8 cellular contexts compared by ENCODE assay signal in the genomic region with DNA sequence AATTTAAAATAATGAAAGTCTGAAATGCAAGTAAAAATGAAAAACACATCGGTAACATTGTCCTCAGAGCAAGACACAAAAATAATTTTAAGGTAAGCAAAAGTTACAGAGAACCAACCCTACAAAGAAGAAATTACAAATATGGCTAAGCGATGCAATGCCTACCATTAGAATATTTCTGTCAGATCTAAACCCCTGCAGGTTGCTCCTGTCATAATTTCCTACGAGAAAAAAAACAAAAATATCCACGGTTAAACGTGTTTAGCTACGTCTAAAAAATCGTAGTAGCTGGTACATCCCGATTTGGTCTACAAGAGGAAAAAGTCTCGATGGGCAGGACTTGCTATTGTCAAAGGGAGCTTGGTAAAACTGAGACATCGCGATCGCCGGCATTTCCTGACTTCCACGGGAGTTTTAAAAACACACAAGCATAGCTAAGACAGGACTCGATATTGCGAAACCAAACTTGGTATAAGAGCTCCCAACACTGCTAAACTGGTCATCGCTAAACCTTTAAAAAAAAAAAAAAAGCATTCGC. TPM values are rescaled to one million over a fixed set of nuclear protein-coding genes. Genes with fewer than 3 reads are reported as not detected.
A peak's percentile ranks its signal among the peaks of the same experiment; 100 is the strongest.
DNase-seq lines count a peak whose midpoint lies in the region; ATAC-seq and TF ChIP-seq lines count a peak whose summit lies in the region.

No MANE protein-coding gene starts in this region.

- H3K4me1 ChIP-seq in left ventricle myocardium inferior, result peaks cover 45% of the 10 kb centered on the region
- peaks cover 25 to 38% (median 35%) of the 10 kb centered on the region in 3 donors for H3K4me1 ChIP-seq in skeletal muscle tissue (ENCODE audit: control insufficient read depth in 3 of 3, insufficient read depth in 3 of 3, low read length in 3 of 3)

- ATAC-seq in activated naive CD8-positive, alpha-beta T cell treated with anti-CD3 and anti-CD28 coated beads, Interleukin-2, amount 10 ng/mL, durations not matched to agents 7 days and 5 days (ENCODE audit: low read depth), result no peak
- no peak for ATAC-seq in GM18867 (IDR thresholded peaks at IDR 0.05; ENCODE audit: unreplicated experiment)

- no peak for TF ChIP-seq CTCF in GM06990 (IDR thresholded peaks at IDR 0.05; ENCODE audit: insufficient read depth, low read length, poor library complexity, severe bottlenecking)
- no peak for TF ChIP-seq CTCF in left ventricle myocardium inferior (IDR thresholded peaks at IDR 0.05; ENCODE audit: borderline replicate concordance)

- H3K36me3 Mint-ChIP-seq in activated naive CD8-positive, alpha-beta T cell treated with anti-CD3 and anti-CD28 coated beads, Interleukin-2, amount 10 ng/mL, durations not matched to agents 7 days and 5 days, result peaks cover 13% of the 10 kb centered on the region

- POLR2A ChIA-PET in activated naive CD8-positive, alpha-beta T cell treated with anti-CD3 and anti-CD28 coated beads, Interleukin-2, amount 10 ng/mL, durations not matched to agents 7 days and 5 days (lab: Charles Lee), result interaction anchor here (0.6 to 8.9 kb wide), 25 partner anchors 8 to 443 kb away, joined by 3 to 594 read pairs (median 6); a partner anchor contains a TSS

- H3K9me3 ChIP-seq in left ventricle myocardium inferior (replicated peaks), result no peaks in the 10 kb centered on the region
- H3K9me3 ChIP-seq in skeletal muscle tissue (ENCODE audit: control insufficient read depth in 3 of 3, low read length in 3 of 3), result no peaks in the 10 kb centered on the region

- no peaks in the 10 kb centered on the region for H3K36me3 ChIP-seq in GM06990 (ENCODE audit: control insufficient read depth, insufficient read depth, low read length)
- no peaks in the 10 kb centered on the region for H3K36me3 ChIP-seq in left ventricle myocardium inferior
- no peaks in the 10 kb centered on the region for H3K36me3 ChIP-seq in skeletal muscle tissue (ENCODE audit: control insufficient read depth in 3 of 3, insufficient read depth in 3 of 3, low read length in 3 of 3)

- no peaks in the 10 kb centered on the region for H3K27me3 ChIP-seq in GM06990 (replicated peaks; ENCODE audit: control insufficient read depth, insufficient read depth, low read length)
- peaks cover 90% of the 10 kb centered on the region for H3K27me3 ChIP-seq in left ventricle myocardium inferior (ENCODE audit: low read depth)
- H3K27me3 ChIP-seq in skeletal muscle tissue (ENCODE audit: control insufficient read depth in 3 of 3, insufficient read depth in 3 of 3, low read length in 3 of 3), result no peaks in the 10 kb centered on the region

- DNase-seq in GM06990 (ENCODE audit: extremely low read depth, insufficient read length) (no peak), NCI-H345 (lab: John Stamatoyannopoulos, UW) (peak; percentile 74), left ventricle myocardium inferior (peak; percentile 42), HT-29 (ENCODE audit: low spot score) (no peak), D341Med (ENCODE audit: low spot score) (no peak)
- no peak for DNase-seq in activated naive CD8-positive, alpha-beta T cell treated with anti-CD3 and anti-CD28 coated beads, Interleukin-2, amount 10 ng/mL, durations not matched to agents 7 days and 5 days

- no peaks in the 10 kb centered on the region for H3K27me3 Mint-ChIP-seq in activated naive CD8-positive, alpha-beta T cell treated with anti-CD3 and anti-CD28 coated beads, Interleukin-2, amount 10 ng/mL, durations not matched to agents 7 days and 5 days

- H3K27ac Mint-ChIP-seq in activated naive CD8-positive, alpha-beta T cell treated with anti-CD3 and anti-CD28 coated beads, Interleukin-2, amount 10 ng/mL, durations not matched to agents 7 days and 5 days, result peak overlapping the region; percentile 99

- peak overlapping the region; percentile 93 to 98 (median 97) for H3K9ac ChIP-seq in skeletal muscle tissue (ENCODE audit: low read depth in 1 of 3, low read length in 3 of 3)

- intact Hi-C loops in left ventricle myocardium inferior (cut with micrococcal nuclease), result no loop called here

- H3K9me3 Mint-ChIP-seq in activated naive CD8-positive, alpha-beta T cell treated with anti-CD3 and anti-CD28 coated beads, Interleukin-2, amount 10 ng/mL, durations not matched to agents 7 days and 5 days, result no peaks in the 10 kb centered on the region

- peaks cover 33% of the 10 kb centered on the region for H3K4me1 Mint-ChIP-seq in activated naive CD8-positive, alpha-beta T cell treated with anti-CD3 and anti-CD28 coated beads, Interleukin-2, amount 10 ng/mL, durations not matched to agents 7 days and 5 days

- peak overlapping the region; percentile 93 for H3K4me3 Mint-ChIP-seq in activated naive CD8-positive, alpha-beta T cell treated with anti-CD3 and anti-CD28 coated beads, Interleukin-2, amount 10 ng/mL, durations not matched to agents 7 days and 5 days

- H3K4me3 ChIP-seq in GM06990 (replicated peaks; ENCODE audit: low read depth, low read length) (peak overlapping the region; percentile 65), left ventricle myocardium inferior (peak overlapping the region; percentile 77), skeletal muscle tissue (ENCODE audit: low read length in 3 of 3) (peak overlapping the region; percentile 90 to 96 (median 92))

- peak overlapping the region; percentile 98 for H3K27ac ChIP-seq in left ventricle myocardium inferior (replicated peaks)
- H3K27ac ChIP-seq in skeletal muscle tissue (ENCODE audit: low read depth, low read length), result peak overlapping the region; percentile 98

RNA-seq across cellular contexts. Expression of a gene that starts 1.1 kb away (rescaled TPM):
- total RNA-seq in activated naive CD8-positive, alpha-beta T cell treated with anti-CD3 and anti-CD28 coated beads, Interleukin-2, amount 10 ng/mL, durations not matched to agents 7 days and 5 days, result 10 to 100 TPM; 39.2 to 41.1 TPM
- total RNA-seq in left ventricle myocardium inferior (0.82 TPM), skeletal muscle tissue (1.6 TPM)
- 21.1 and 22.7 TPM in 2 replicates for total RNA-seq in HT-29 (2014; rRNA removed; shearing (Covaris generic))

Comparison
In these comparisons a context has a peak if more than half of its experiments do, and no peak if none do; other contexts are left out.
1. DNase-seq: peak in NCI-H345 (single experiment) and left ventricle myocardium inferior (single experiment); none in GM06990 (single experiment), activated naive CD8-positive, alpha-beta T cell treated with anti-CD3 and anti-CD28 coated beads, Interleukin-2, amount 10 ng/mL, durations not matched to agents 7 days and 5 days (single experiment), HT-29 (single experiment) and D341Med (single experiment).
2. Peak in every context shown above with its lines, with median percentiles within 50 percentile points of each other: H3K4me3 ChIP-seq.